In genomic region chr15:41020311-41020710, GRCh38 we compare ENCODE assay signal across 2 cellular contexts.
TF ChIP-seq lines count a peak whose summit lies in the region.

No MANE protein-coding gene starts in this region.

TF ChIP-seq in HepG2, 621 proteins besides CTCF, POLR2A, EP300 and RAD21:
- TF ChIP-seq NKX3-1 (CRISPR knock-in tag; IDR thresholded peaks at IDR 0.05), result no peak
- TF ChIP-seq ISX (CRISPR knock-in tag; conservative IDR thresholded peaks at IDR 0.05), result no peak
- TF ChIP-seq KAT8 (CRISPR knock-in tag; IDR thresholded peaks at IDR 0.05), result no peak
- no peak for TF ChIP-seq SOX5 (CRISPR knock-in tag; IDR thresholded peaks at IDR 0.05; ENCODE audit: borderline replicate concordance)
- no peak for TF ChIP-seq MIER2 (CRISPR knock-in tag; IDR thresholded peaks at IDR 0.05)
- TF ChIP-seq PTBP1 (IDR thresholded peaks at IDR 0.05; ENCODE audit: low read depth, low read length, poor library complexity, severe bottlenecking), result no peak
- TF ChIP-seq SMARCE1 (IDR thresholded peaks at IDR 0.05; ENCODE audit: borderline replicate concordance), result no peak
- no peak for TF ChIP-seq ZNF34 (CRISPR knock-in tag; IDR thresholded peaks at IDR 0.05; ENCODE audit: borderline replicate concordance)
- TF ChIP-seq KDM2A (CRISPR knock-in tag; IDR thresholded peaks at IDR 0.05; ENCODE audit: borderline replicate concordance, low read depth), result no peak
- no peak for TF ChIP-seq MLLT10 (CRISPR knock-in tag; IDR thresholded peaks at IDR 0.05)
- TF ChIP-seq KIAA2018 (CRISPR knock-in tag; IDR thresholded peaks at IDR 0.05; ENCODE audit: borderline replicate concordance), result no peak
TF ChIP-seq in HepG2: peak in this region for 0.

TF ChIP-seq in endothelial cell of umbilical vein, 7 proteins besides CTCF, POLR2A, EP300 and RAD21:
- TF ChIP-seq MYC (IDR thresholded peaks at IDR 0.05; ENCODE audit: low read depth, low read length) (no peak), MAX (IDR thresholded peaks at IDR 0.05; ENCODE audit: insufficient read depth, insufficient read length) (no peak), GATA2 (IDR thresholded peaks at IDR 0.05; ENCODE audit: insufficient read depth, insufficient read length, low read depth, low read length) (no peak), FOS (IDR thresholded peaks at IDR 0.05; ENCODE audit: borderline replicate concordance, insufficient read depth, low read length) (no peak), EZH2 (IDR thresholded peaks at IDR 0.05; ENCODE audit: borderline replicate concordance, low read depth, low read length, severe bottlenecking) (no peak), POLR2AphosphoS5 (IDR thresholded peaks at IDR 0.05; ENCODE audit: insufficient read depth, low read depth, low read length) (no peak), JUN (IDR thresholded peaks at IDR 0.05; ENCODE audit: borderline replicate concordance, insufficient read depth, insufficient read length, low read depth) (no peak)
